1 cellular context compared by ENCODE assay signal in the genomic region with DNA sequence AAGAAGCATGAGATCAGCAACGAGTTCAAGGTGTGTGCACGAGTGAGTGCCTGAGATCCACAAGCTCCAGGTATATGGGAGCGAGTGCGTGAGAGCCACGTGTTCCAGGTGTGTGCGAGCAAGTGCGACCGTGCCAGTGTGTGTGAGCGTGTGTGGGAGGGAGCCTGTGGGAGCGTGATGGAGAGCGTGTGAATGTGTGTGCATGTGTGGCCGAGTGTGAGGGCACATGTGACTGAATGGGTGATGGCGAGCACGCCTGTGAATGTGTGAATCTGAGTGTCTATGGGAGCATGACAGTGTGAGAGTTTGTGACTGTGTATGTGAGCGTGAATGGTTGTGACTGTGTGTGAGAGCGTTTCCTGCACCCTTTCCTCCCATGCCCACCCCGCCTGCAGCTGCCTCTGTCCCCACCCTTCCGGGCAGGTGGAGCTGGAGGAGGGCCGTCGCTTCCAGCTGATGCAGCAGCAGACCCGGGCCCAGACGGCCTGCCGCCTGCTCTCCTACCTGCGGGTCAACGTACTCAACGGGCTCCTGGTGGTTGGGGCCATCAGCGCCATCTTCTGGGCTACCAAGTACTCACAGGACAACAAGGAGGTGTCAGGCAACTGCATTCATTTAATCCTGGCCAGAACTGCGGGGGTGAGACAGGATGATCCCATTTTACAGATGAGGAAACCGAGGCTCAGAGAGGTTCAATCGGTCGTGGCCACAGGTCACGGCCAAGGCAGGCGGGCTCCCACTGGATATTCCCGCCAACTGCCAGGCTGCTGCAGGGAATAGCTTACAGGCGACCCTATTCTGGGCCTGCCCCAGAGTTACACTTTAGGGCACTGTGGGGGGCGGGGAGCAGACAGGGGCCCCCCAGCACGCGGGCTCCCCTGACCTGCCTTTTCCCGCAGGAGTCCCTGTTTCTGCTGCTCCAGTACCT.
A peak's percentile ranks its signal among the peaks of the same experiment; 100 is the strongest.
TF ChIP-seq lines count a peak whose summit lies in the region.

No MANE protein-coding gene starts in this region.

TF ChIP-seq in HepG2, 621 proteins besides CTCF, POLR2A, EP300 and RAD21 (continues in another document):
- TF ChIP-seq ZFAT (CRISPR knock-in tag; conservative IDR thresholded peaks at IDR 0.05) (no peak), KDM6A (CRISPR knock-in tag; IDR thresholded peaks at IDR 0.05; ENCODE audit: low read depth) (no peak), PHF21A (CRISPR knock-in tag; IDR thresholded peaks at IDR 0.05) (no peak), ZGPAT (CRISPR knock-in tag; IDR thresholded peaks at IDR 0.05) (peak; percentile 56), FOSL1 (CRISPR knock-in tag; IDR thresholded peaks at IDR 0.05; ENCODE audit: borderline replicate concordance) (no peak), HOXA5 (CRISPR knock-in tag; IDR thresholded peaks at IDR 0.05) (no peak), ZNF790 (CRISPR knock-in tag; IDR thresholded peaks at IDR 0.05; ENCODE audit: borderline replicate concordance) (no peak), PRDM4 (CRISPR knock-in tag; IDR thresholded peaks at IDR 0.05; ENCODE audit: borderline replicate concordance) (no peak), KLF13 (CRISPR knock-in tag; IDR thresholded peaks at IDR 0.05) (no peak), GATA4 (IDR thresholded peaks at IDR 0.05; ENCODE audit: borderline replicate concordance, low read depth) (no peak), NCOA2 (CRISPR knock-in tag; IDR thresholded peaks at IDR 0.05) (no peak), WIZ (CRISPR knock-in tag; IDR thresholded peaks at IDR 0.05) (no peak), SETDB1 (CRISPR knock-in tag; IDR thresholded peaks at IDR 0.05; ENCODE audit: borderline replicate concordance) (no peak), ISX (CRISPR knock-in tag; conservative IDR thresholded peaks at IDR 0.05) (no peak), ZNF761 (CRISPR knock-in tag; conservative IDR thresholded peaks at IDR 0.05) (0 out of 2 replicates have a peak, but pooled peaks have one; percentile 63), ZNF766 (CRISPR knock-in tag; IDR thresholded peaks at IDR 0.05; ENCODE audit: borderline replicate concordance) (no peak), ZNF614 (CRISPR knock-in tag; IDR thresholded peaks at IDR 0.05; ENCODE audit: borderline replicate concordance) (peak; percentile 69; the same call in 1 of the 2 replicates), SMYD3 (CRISPR knock-in tag; IDR thresholded peaks at IDR 0.05) (no peak), ZNF510 (CRISPR knock-in tag; IDR thresholded peaks at IDR 0.05; ENCODE audit: low read depth) (no peak), ZMAT5 (CRISPR knock-in tag; IDR thresholded peaks at IDR 0.05; ENCODE audit: borderline replicate concordance, low read depth) (no peak), ZNF446 (CRISPR knock-in tag; IDR thresholded peaks at IDR 0.05) (no peak), ZC3H4 (CRISPR knock-in tag; IDR thresholded peaks at IDR 0.05; ENCODE audit: borderline replicate concordance) (no peak), FOXC1 (CRISPR knock-in tag; IDR thresholded peaks at IDR 0.05; ENCODE audit: borderline replicate concordance) (peak; percentile 74; the same call in 1 of the 2 replicates), ZNF83 (CRISPR knock-in tag; IDR thresholded peaks at IDR 0.05; ENCODE audit: borderline replicate concordance) (no peak), IRF2 (CRISPR knock-in tag; IDR thresholded peaks at IDR 0.05) (0 out of 2 replicates have a peak, but pooled peaks have one; percentile 35), ZBTB7A (CRISPR knock-in tag; IDR thresholded peaks at IDR 0.05) (no peak; the same call in 1 of the 2 replicates), TBX2 (CRISPR knock-in tag; IDR thresholded peaks at IDR 0.05; ENCODE audit: borderline replicate concordance) (peak; percentile 79), ZNF776 (CRISPR knock-in tag; IDR thresholded peaks at IDR 0.05) (no peak), SUZ12 (IDR thresholded peaks at IDR 0.05; ENCODE audit: low read depth, low read length) (no peak), ZNF7 (CRISPR knock-in tag; IDR thresholded peaks at IDR 0.05) (no peak), ZNF564 (CRISPR knock-in tag; IDR thresholded peaks at IDR 0.05) (no peak), ZSCAN22 (CRISPR knock-in tag; IDR thresholded peaks at IDR 0.05) (no peak), ZNF563 (CRISPR knock-in tag; IDR thresholded peaks at IDR 0.05) (peak; percentile 38; the same call in 1 of the 2 replicates), SP2 (CRISPR knock-in tag; IDR thresholded peaks at IDR 0.05) (peak; percentile 43; the same call in 1 of the 2 replicates), ZNF296 (CRISPR knock-in tag; conservative IDR thresholded peaks at IDR 0.05) (no peak), NPAS2 (CRISPR knock-in tag; IDR thresholded peaks at IDR 0.05; ENCODE audit: borderline replicate concordance) (no peak), ZNF777 (CRISPR knock-in tag; IDR thresholded peaks at IDR 0.05) (no peak), KDM1A (CRISPR knock-in tag; IDR thresholded peaks at IDR 0.05) (peak; percentile 88), TGIF2 (CRISPR knock-in tag; IDR thresholded peaks at IDR 0.05) (no peak), LCORL (IDR thresholded peaks at IDR 0.05) (no peak), LCORL (CRISPR knock-in tag; IDR thresholded peaks at IDR 0.05) (no peak; the same call in 1 of the 2 replicates)
- TF ChIP-seq, protein P1, sequence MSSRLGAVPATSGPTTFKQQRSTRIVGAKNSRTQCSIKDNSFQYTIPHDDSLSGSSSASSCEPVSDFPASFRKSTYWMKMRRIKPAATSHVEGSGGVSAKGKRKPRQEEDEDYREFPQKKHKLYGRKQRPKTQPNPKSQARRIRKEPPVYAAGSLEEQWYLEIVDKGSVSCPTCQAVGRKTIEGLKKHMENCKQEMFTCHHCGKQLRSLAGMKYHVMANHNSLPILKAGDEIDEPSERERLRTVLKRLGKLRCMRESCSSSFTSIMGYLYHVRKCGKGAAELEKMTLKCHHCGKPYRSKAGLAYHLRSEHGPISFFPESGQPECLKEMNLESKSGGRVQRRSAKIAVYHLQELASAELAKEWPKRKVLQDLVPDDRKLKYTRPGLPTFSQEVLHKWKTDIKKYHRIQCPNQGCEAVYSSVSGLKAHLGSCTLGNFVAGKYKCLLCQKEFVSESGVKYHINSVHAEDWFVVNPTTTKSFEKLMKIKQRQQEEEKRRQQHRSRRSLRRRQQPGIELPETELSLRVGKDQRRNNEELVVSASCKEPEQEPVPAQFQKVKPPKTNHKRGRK (CRISPR knock-in tag; IDR thresholded peaks at IDR 0.05) = 0 out of 2 replicates have a peak, but pooled peaks have one; percentile 56
- TF ChIP-seq, protein P2, sequence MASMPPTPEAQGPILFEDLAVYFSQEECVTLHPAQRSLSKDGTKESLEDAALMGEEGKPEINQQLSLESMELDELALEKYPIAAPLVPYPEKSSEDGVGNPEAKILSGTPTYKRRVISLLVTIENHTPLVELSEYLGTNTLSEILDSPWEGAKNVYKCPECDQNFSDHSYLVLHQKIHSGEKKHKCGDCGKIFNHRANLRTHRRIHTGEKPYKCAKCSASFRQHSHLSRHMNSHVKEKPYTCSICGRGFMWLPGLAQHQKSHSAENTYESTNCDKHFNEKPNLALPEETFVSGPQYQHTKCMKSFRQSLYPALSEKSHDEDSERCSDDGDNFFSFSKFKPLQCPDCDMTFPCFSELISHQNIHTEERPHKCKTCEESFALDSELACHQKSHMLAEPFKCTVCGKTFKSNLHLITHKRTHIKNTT (CRISPR knock-in tag; IDR thresholded peaks at IDR 0.05) = no peak
- TF ChIP-seq, protein P3, sequence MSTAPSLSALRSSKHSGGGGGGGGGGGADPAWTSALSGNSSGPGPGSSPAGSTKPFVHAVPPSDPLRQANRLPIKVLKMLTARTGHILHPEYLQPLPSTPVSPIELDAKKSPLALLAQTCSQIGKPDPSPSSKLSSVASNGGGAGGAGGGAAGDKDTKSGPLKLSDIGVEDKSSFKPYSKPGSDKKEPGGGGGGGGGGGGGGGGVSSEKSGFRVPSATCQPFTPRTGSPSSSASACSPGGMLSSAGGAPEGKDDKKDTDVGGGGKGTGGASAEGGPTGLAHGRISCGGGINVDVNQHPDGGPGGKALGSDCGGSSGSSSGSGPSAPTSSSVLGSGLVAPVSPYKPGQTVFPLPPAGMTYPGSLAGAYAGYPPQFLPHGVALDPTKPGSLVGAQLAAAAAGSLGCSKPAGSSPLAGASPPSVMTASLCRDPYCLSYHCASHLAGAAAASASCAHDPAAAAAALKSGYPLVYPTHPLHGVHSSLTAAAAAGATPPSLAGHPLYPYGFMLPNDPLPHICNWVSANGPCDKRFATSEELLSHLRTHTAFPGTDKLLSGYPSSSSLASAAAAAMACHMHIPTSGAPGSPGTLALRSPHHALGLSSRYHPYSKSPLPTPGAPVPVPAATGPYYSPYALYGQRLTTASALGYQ (CRISPR knock-in tag; IDR thresholded peaks at IDR 0.05) = no peak
- TF ChIP-seq, protein P4, sequence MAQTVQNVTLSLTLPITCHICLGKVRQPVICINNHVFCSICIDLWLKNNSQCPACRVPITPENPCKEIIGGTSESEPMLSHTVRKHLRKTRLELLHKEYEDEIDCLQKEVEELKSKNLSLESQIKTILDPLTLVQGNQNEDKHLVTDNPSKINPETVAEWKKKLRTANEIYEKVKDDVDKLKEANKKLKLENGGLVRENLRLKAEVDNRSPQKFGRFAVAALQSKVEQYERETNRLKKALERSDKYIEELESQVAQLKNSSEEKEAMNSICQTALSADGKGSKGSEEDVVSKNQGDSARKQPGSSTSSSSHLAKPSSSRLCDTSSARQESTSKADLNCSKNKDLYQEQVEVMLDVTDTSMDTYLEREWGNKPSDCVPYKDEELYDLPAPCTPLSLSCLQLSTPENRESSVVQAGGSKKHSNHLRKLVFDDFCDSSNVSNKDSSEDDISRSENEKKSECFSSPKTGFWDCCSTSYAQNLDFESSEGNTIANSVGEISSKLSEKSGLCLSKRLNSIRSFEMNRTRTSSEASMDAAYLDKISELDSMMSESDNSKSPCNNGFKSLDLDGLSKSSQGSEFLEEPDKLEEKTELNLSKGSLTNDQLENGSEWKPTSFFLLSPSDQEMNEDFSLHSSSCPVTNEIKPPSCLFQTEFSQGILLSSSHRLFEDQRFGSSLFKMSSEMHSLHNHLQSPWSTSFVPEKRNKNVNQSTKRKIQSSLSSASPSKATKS (CRISPR knock-in tag; IDR thresholded peaks at IDR 0.05) = no peak
- TF ChIP-seq, protein P5, sequence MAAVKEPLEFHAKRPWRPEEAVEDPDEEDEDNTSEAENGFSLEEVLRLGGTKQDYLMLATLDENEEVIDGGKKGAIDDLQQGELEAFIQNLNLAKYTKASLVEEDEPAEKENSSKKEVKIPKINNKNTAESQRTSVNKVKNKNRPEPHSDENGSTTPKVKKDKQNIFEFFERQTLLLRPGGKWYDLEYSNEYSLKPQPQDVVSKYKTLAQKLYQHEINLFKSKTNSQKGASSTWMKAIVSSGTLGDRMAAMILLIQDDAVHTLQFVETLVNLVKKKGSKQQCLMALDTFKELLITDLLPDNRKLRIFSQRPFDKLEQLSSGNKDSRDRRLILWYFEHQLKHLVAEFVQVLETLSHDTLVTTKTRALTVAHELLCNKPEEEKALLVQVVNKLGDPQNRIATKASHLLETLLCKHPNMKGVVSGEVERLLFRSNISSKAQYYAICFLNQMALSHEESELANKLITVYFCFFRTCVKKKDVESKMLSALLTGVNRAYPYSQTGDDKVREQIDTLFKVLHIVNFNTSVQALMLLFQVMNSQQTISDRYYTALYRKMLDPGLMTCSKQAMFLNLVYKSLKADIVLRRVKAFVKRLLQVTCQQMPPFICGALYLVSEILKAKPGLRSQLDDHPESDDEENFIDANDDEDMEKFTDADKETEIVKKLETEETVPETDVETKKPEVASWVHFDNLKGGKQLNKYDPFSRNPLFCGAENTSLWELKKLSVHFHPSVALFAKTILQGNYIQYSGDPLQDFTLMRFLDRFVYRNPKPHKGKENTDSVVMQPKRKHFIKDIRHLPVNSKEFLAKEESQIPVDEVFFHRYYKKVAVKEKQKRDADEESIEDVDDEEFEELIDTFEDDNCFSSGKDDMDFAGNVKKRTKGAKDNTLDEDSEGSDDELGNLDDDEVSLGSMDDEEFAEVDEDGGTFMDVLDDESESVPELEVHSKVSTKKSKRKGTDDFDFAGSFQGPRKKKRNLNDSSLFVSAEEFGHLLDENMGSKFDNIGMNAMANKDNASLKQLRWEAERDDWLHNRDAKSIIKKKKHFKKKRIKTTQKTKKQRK (IDR thresholded peaks at IDR 0.05; ENCODE audit: low read length) = no peak
- TF ChIP-seq, protein P6, sequence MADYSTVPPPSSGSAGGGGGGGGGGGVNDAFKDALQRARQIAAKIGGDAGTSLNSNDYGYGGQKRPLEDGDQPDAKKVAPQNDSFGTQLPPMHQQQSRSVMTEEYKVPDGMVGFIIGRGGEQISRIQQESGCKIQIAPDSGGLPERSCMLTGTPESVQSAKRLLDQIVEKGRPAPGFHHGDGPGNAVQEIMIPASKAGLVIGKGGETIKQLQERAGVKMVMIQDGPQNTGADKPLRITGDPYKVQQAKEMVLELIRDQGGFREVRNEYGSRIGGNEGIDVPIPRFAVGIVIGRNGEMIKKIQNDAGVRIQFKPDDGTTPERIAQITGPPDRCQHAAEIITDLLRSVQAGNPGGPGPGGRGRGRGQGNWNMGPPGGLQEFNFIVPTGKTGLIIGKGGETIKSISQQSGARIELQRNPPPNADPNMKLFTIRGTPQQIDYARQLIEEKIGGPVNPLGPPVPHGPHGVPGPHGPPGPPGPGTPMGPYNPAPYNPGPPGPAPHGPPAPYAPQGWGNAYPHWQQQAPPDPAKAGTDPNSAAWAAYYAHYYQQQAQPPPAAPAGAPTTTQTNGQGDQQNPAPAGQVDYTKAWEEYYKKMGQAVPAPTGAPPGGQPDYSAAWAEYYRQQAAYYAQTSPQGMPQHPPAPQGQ (CRISPR knock-in tag; IDR thresholded peaks at IDR 0.05; ENCODE audit: borderline replicate concordance) = no peak
